Comparison of ENCODE assay signal across 21 cellular contexts in the genomic region with DNA sequence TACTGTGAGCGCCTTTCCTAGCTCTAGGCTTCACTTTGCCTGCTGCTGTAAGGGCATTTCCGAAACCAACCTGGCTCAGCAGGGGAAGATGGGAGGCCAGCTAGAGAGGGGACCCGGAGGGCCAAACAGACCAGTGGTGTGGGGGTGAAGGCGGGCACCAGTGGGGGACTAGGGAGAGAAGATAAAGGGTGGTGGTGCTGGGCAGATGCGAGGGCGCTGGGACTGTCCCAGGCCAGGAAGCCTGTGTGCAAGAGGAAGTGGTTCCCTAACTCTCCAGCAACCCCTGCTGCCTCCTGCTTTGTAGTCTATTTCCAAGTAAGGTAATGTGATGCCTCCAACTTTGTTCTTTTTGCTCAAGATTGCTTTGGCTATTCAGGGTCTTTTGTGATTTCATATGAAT.
"Had no signal": no experiment of that assay in that cellular context is flagged by ENCODE, and none has a peak within 500 bp of the region (broad histone marks: within the 10 kb centered on the region; RNA-seq: fewer than 3 reads in every experiment).

No MANE protein-coding gene starts in this region.

- ATAC-seq: effector memory CD8-positive, alpha-beta T cell; esophagus mucosa; left ventricle myocardium superior; natural killer cell treated with Interleukin-12 subunit alpha and Interleukin-12 subunit beta and Interleukin-15 and Interleukin-18, amount 100 ng/mL, for 72 hours; pancreas; right cardiac atrium had no signal

- DNase-seq: activated B cell treated with CpG ODN at 0.5 μM for 24 hours; activated CD4-positive, alpha-beta memory T cell treated with anti-CD3 and anti-CD28 coated beads for 36 hours; activated CD4-positive, alpha-beta T cell treated with anti-CD3 and anti-CD28 coated beads for 4 hours; activated effector memory CD4-positive, alpha-beta T cell treated with anti-CD3 and anti-CD28 coated beads, Interleukin-2, amount 50 U/mL, for 16 hours; activated T-cell treated with anti-CD3 and anti-CD28 coated beads, Interleukin-2, amount 50 U/mL, for 48 hours; effector memory CD8-positive, alpha-beta T cell; glutamatergic neuron; left ventricle myocardium superior; midbrain; right cardiac atrium; stimulated activated CD4-positive, alpha-beta T cell treated with anti-CD3 and anti-CD28 coated beads, Interleukin-4, amount 100 ng/mL, for 4 hours; stomach had no signal

- H3K27ac Mint-ChIP-seq: activated B cell treated with CpG ODN at 0.5 μM for 24 hours; activated CD4-positive, alpha-beta memory T cell treated with anti-CD3 and anti-CD28 coated beads for 36 hours; activated naive CD8-positive, alpha-beta T cell; effector memory CD8-positive, alpha-beta T cell; natural killer cell treated with Interleukin-12 subunit alpha and Interleukin-12 subunit beta and Interleukin-15 and Interleukin-18, amount 100 ng/mL, for 72 hours had no signal

- H3K4me3 ChIP-seq: breast epithelium, hepatocyte, pancreas, stomach, suprapubic skin, tibial nerve had no signal

- H3K9me3 Mint-ChIP-seq: activated B cell treated with CpG ODN at 0.5 μM for 24 hours; activated CD4-positive, alpha-beta memory T cell treated with anti-CD3 and anti-CD28 coated beads for 36 hours; central memory CD8-positive, alpha-beta T cell; effector memory CD8-positive, alpha-beta T cell; natural killer cell treated with Interleukin-12 subunit alpha and Interleukin-12 subunit beta and Interleukin-15 and Interleukin-18, amount 100 ng/mL, for 72 hours had no signal

- H3K36me3 Mint-ChIP-seq: activated CD4-positive, alpha-beta memory T cell treated with anti-CD3 and anti-CD28 coated beads for 36 hours; natural killer cell treated with Interleukin-12 subunit alpha and Interleukin-12 subunit beta and Interleukin-15 and Interleukin-18, amount 100 ng/mL, for 72 hours had no signal

- H3K4me3 Mint-ChIP-seq: activated B cell treated with CpG ODN at 0.5 μM for 24 hours; activated CD4-positive, alpha-beta memory T cell treated with anti-CD3 and anti-CD28 coated beads for 36 hours; activated naive CD8-positive, alpha-beta T cell; central memory CD8-positive, alpha-beta T cell; effector memory CD8-positive, alpha-beta T cell; natural killer cell treated with Interleukin-12 subunit alpha and Interleukin-12 subunit beta and Interleukin-15 and Interleukin-18, amount 100 ng/mL, for 72 hours had no signal

- H3K27me3 Mint-ChIP-seq: natural killer cell treated with Interleukin-12 subunit alpha and Interleukin-12 subunit beta and Interleukin-15 and Interleukin-18, amount 100 ng/mL, for 72 hours had no signal

- H3K4me1 Mint-ChIP-seq: activated B cell treated with CpG ODN at 0.5 μM for 24 hours; central memory CD8-positive, alpha-beta T cell had no signal
